In the genomic region with DNA sequence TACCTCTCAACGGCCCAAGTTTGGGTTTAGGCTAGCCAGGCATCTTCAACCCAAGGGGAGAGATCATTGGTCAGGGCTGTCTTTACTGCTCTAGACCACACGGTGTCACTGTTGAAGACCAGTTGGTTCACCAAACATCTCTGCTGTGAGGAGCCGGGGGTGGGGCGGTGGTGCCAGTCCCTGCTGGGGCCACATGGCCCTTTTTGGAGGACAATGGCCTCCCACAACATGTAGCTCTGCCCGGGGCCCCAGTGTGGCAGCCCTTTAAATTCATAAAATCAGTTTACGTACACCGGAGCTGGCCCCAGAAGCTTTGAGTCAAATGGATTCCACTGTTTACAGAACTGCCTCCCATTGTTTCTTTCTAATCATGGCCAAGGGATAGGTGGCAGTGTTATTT, we compare ENCODE assay signal across 1 cellular context.
A peak's percentile ranks its signal among the peaks of the same experiment; 100 is the strongest.
TF ChIP-seq lines count a peak whose summit lies in the region.

No MANE protein-coding gene starts in this region.

TF ChIP-seq in HepG2, 621 proteins besides CTCF, POLR2A, EP300 and RAD21 (continued from another document and continues in another):
- TF ChIP-seq, protein P1, sequence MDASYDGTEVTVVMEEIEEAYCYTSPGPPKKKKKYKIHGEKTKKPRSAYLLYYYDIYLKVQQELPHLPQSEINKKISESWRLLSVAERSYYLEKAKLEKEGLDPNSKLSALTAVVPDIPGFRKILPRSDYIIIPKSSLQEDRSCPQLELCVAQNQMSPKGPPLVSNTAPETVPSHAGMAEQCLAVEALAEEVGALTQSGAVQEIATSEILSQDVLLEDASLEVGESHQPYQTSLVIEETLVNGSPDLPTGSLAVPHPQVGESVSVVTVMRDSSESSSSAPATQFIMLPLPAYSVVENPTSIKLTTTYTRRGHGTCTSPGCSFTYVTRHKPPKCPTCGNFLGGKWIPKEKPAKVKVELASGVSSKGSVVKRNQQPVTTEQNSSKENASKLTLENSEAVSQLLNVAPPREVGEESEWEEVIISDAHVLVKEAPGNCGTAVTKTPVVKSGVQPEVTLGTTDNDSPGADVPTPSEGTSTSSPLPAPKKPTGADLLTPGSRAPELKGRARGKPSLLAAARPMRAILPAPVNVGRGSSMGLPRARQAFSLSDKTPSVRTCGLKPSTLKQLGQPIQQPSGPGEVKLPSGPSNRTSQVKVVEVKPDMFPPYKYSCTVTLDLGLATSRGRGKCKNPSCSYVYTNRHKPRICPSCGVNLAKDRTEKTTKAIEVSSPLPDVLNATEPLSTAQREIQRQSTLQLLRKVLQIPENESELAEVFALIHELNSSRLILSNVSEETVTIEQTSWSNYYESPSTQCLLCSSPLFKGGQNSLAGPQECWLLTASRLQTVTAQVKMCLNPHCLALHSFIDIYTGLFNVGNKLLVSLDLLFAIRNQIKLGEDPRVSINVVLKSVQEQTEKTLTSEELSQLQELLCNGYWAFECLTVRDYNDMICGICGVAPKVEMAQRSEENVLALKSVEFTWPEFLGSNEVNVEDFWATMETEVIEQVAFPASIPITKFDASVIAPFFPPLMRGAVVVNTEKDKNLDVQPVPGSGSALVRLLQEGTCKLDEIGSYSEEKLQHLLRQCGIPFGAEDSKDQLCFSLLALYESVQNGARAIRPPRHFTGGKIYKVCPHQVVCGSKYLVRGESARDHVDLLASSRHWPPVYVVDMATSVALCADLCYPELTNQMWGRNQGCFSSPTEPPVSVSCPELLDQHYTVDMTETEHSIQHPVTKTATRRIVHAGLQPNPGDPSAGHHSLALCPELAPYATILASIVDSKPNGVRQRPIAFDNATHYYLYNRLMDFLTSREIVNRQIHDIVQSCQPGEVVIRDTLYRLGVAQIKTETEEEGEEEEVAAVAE (CRISPR knock-in tag; IDR thresholded peaks at IDR 0.05; ENCODE audit: borderline replicate concordance): no peak
- TF ChIP-seq SMAD3 (CRISPR knock-in tag; IDR thresholded peaks at IDR 0.05) (0 out of 2 replicates have a peak, but pooled peaks have one; percentile 47), MEIS1 (CRISPR knock-in tag; IDR thresholded peaks at IDR 0.05; ENCODE audit: borderline replicate concordance) (no peak), ZNF878 (CRISPR knock-in tag; IDR thresholded peaks at IDR 0.05) (no peak), FOXM1 (CRISPR knock-in tag; IDR thresholded peaks at IDR 0.05) (no peak), ZBTB1 (CRISPR knock-in tag; IDR thresholded peaks at IDR 0.05; ENCODE audit: borderline replicate concordance) (no peak), PPARG (CRISPR knock-in tag; conservative IDR thresholded peaks at IDR 0.05) (no peak), ZNF552 (CRISPR knock-in tag; IDR thresholded peaks at IDR 0.05; ENCODE audit: borderline replicate concordance) (no peak), AKAP8 (CRISPR knock-in tag; IDR thresholded peaks at IDR 0.05) (no peak), ZNF235 (CRISPR knock-in tag; IDR thresholded peaks at IDR 0.05; ENCODE audit: borderline replicate concordance) (no peak), ZSCAN9 (CRISPR knock-in tag; IDR thresholded peaks at IDR 0.05; ENCODE audit: borderline replicate concordance) (0 out of 2 replicates have a peak, but pooled peaks have one; percentile 18), DMAP1 (CRISPR knock-in tag; IDR thresholded peaks at IDR 0.05) (0 out of 2 replicates have a peak, but pooled peaks have one; percentile 37), PAWR (CRISPR knock-in tag; IDR thresholded peaks at IDR 0.05; ENCODE audit: borderline replicate concordance) (no peak), ZFP36L1 (CRISPR knock-in tag; IDR thresholded peaks at IDR 0.05) (no peak), ISX (CRISPR knock-in tag; conservative IDR thresholded peaks at IDR 0.05) (no peak), ZNF670 (CRISPR knock-in tag; IDR thresholded peaks at IDR 0.05; ENCODE audit: borderline replicate concordance) (no peak), IRF2 (CRISPR knock-in tag; IDR thresholded peaks at IDR 0.05) (peak; percentile 76; the same call in 1 of the 2 replicates), ZNF30 (CRISPR knock-in tag; IDR thresholded peaks at IDR 0.05) (no peak), ZNF510 (CRISPR knock-in tag; IDR thresholded peaks at IDR 0.05; ENCODE audit: low read depth) (no peak), GTF2F1 (IDR thresholded peaks at IDR 0.05; ENCODE audit: low read length) (no peak), BCL6 (CRISPR knock-in tag; IDR thresholded peaks at IDR 0.05) (peak; percentile 33; the same call in 1 of the 2 replicates), ZFY (CRISPR knock-in tag; IDR thresholded peaks at IDR 0.05) (no peak), MBD4 (IDR thresholded peaks at IDR 0.05; ENCODE audit: borderline replicate concordance, low read length) (no peak), PRPF4 (IDR thresholded peaks at IDR 0.05; ENCODE audit: low read depth, low read length, poor library complexity, severe bottlenecking) (no peak), ZFX (CRISPR knock-in tag; IDR thresholded peaks at IDR 0.05; ENCODE audit: low read depth) (no peak), TBX2 (CRISPR knock-in tag; IDR thresholded peaks at IDR 0.05; ENCODE audit: borderline replicate concordance) (peak; percentile 47; the same call in 1 of the 2 replicates), ZNF619 (CRISPR knock-in tag; IDR thresholded peaks at IDR 0.05) (no peak), RFX1 (IDR thresholded peaks at IDR 0.05) (no peak), TBX3 (IDR thresholded peaks at IDR 0.05; ENCODE audit: borderline replicate concordance) (no peak), SIX4 (CRISPR knock-in tag; IDR thresholded peaks at IDR 0.05) (no peak), EHMT2 (IDR thresholded peaks at IDR 0.05; ENCODE audit: borderline replicate concordance, low read depth, low read length) (peak; percentile 89)
- TF ChIP-seq, protein P2, sequence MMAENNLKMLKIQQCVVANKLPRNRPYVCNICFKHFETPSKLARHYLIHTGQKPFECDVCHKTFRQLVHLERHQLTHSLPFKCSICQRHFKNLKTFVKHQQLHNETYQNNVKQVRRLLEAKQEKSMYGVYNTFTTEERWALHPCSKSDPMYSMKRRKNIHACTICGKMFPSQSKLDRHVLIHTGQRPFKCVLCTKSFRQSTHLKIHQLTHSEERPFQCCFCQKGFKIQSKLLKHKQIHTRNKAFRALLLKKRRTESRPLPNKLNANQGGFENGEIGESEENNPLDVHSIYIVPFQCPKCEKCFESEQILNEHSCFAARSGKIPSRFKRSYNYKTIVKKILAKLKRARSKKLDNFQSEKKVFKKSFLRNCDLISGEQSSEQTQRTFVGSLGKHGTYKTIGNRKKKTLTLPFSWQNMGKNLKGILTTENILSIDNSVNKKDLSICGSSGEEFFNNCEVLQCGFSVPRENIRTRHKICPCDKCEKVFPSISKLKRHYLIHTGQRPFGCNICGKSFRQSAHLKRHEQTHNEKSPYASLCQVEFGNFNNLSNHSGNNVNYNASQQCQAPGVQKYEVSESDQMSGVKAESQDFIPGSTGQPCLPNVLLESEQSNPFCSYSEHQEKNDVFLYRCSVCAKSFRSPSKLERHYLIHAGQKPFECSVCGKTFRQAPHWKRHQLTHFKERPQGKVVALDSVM (CRISPR knock-in tag; IDR thresholded peaks at IDR 0.05): peak; percentile 34; the same call in 1 of the 2 replicates
- TF ChIP-seq, protein P3, sequence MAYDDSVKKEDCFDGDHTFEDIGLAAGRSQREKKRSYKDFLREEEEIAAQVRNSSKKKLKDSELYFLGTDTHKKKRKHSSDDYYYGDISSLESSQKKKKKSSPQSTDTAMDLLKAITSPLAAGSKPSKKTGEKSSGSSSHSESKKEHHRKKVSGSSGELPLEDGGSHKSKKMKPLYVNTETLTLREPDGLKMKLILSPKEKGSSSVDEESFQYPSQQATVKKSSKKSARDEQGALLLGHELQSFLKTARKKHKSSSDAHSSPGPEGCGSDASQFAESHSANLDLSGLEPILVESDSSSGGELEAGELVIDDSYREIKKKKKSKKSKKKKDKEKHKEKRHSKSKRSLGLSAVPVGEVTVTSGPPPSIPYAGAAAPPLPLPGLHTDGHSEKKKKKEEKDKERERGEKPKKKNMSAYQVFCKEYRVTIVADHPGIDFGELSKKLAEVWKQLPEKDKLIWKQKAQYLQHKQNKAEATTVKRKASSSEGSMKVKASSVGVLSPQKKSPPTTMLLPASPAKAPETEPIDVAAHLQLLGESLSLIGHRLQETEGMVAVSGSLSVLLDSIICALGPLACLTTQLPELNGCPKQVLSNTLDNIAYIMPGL (CRISPR knock-in tag; IDR thresholded peaks at IDR 0.05; ENCODE audit: borderline replicate concordance in 1 of 2, low read depth in 1 of 2): peak in 1 of 2 experiments; percentile 64; a peak in 1 of 4 replicates
- TF ChIP-seq, protein P4, sequence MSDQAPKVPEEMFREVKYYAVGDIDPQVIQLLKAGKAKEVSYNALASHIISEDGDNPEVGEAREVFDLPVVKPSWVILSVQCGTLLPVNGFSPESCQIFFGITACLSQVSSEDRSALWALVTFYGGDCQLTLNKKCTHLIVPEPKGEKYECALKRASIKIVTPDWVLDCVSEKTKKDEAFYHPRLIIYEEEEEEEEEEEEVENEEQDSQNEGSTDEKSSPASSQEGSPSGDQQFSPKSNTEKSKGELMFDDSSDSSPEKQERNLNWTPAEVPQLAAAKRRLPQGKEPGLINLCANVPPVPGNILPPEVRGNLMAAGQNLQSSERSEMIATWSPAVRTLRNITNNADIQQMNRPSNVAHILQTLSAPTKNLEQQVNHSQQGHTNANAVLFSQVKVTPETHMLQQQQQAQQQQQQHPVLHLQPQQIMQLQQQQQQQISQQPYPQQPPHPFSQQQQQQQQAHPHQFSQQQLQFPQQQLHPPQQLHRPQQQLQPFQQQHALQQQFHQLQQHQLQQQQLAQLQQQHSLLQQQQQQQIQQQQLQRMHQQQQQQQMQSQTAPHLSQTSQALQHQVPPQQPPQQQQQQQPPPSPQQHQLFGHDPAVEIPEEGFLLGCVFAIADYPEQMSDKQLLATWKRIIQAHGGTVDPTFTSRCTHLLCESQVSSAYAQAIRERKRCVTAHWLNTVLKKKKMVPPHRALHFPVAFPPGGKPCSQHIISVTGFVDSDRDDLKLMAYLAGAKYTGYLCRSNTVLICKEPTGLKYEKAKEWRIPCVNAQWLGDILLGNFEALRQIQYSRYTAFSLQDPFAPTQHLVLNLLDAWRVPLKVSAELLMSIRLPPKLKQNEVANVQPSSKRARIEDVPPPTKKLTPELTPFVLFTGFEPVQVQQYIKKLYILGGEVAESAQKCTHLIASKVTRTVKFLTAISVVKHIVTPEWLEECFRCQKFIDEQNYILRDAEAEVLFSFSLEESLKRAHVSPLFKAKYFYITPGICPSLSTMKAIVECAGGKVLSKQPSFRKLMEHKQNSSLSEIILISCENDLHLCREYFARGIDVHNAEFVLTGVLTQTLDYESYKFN (CRISPR knock-in tag; conservative IDR thresholded peaks at IDR 0.05): peak; percentile 50
- TF ChIP-seq, protein P5, sequence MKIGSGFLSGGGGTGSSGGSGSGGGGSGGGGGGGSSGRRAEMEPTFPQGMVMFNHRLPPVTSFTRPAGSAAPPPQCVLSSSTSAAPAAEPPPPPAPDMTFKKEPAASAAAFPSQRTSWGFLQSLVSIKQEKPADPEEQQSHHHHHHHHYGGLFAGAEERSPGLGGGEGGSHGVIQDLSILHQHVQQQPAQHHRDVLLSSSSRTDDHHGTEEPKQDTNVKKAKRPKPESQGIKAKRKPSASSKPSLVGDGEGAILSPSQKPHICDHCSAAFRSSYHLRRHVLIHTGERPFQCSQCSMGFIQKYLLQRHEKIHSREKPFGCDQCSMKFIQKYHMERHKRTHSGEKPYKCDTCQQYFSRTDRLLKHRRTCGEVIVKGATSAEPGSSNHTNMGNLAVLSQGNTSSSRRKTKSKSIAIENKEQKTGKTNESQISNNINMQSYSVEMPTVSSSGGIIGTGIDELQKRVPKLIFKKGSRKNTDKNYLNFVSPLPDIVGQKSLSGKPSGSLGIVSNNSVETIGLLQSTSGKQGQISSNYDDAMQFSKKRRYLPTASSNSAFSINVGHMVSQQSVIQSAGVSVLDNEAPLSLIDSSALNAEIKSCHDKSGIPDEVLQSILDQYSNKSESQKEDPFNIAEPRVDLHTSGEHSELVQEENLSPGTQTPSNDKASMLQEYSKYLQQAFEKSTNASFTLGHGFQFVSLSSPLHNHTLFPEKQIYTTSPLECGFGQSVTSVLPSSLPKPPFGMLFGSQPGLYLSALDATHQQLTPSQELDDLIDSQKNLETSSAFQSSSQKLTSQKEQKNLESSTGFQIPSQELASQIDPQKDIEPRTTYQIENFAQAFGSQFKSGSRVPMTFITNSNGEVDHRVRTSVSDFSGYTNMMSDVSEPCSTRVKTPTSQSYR (CRISPR knock-in tag; IDR thresholded peaks at IDR 0.05; ENCODE audit: borderline replicate concordance): peak; percentile 79; the same call in 1 of the 2 replicates
- TF ChIP-seq, protein P6, sequence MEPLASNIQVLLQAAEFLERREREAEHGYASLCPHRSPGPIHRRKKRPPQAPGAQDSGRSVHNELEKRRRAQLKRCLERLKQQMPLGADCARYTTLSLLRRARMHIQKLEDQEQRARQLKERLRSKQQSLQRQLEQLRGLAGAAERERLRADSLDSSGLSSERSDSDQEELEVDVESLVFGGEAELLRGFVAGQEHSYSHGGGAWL (CRISPR knock-in tag; IDR thresholded peaks at IDR 0.05): 0 out of 2 replicates have a peak, but pooled peaks have one; percentile 37
- TF ChIP-seq, protein P7, sequence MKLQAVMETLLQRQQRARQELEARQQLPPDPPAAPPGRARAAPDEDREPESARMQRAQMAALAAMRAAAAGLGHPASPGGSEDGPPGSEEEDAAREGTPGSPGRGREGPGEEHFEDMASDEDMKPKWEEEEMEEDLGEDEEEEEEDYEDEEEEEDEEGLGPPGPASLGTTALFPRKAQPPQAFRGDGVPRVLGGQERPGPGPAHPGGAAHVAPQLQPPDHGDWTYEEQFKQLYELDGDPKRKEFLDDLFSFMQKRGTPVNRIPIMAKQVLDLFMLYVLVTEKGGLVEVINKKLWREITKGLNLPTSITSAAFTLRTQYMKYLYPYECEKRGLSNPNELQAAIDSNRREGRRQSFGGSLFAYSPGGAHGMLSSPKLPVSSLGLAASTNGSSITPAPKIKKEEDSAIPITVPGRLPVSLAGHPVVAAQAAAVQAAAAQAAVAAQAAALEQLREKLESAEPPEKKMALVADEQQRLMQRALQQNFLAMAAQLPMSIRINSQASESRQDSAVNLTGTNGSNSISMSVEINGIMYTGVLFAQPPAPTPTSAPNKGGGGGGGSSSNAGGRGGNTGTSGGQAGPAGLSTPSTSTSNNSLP (IDR thresholded peaks at IDR 0.05; ENCODE audit: low read depth, low read length): no peak
- TF ChIP-seq, protein P8, sequence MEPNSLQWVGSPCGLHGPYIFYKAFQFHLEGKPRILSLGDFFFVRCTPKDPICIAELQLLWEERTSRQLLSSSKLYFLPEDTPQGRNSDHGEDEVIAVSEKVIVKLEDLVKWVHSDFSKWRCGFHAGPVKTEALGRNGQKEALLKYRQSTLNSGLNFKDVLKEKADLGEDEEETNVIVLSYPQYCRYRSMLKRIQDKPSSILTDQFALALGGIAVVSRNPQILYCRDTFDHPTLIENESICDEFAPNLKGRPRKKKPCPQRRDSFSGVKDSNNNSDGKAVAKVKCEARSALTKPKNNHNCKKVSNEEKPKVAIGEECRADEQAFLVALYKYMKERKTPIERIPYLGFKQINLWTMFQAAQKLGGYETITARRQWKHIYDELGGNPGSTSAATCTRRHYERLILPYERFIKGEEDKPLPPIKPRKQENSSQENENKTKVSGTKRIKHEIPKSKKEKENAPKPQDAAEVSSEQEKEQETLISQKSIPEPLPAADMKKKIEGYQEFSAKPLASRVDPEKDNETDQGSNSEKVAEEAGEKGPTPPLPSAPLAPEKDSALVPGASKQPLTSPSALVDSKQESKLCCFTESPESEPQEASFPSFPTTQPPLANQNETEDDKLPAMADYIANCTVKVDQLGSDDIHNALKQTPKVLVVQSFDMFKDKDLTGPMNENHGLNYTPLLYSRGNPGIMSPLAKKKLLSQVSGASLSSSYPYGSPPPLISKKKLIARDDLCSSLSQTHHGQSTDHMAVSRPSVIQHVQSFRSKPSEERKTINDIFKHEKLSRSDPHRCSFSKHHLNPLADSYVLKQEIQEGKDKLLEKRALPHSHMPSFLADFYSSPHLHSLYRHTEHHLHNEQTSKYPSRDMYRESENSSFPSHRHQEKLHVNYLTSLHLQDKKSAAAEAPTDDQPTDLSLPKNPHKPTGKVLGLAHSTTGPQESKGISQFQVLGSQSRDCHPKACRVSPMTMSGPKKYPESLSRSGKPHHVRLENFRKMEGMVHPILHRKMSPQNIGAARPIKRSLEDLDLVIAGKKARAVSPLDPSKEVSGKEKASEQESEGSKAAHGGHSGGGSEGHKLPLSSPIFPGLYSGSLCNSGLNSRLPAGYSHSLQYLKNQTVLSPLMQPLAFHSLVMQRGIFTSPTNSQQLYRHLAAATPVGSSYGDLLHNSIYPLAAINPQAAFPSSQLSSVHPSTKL (CRISPR knock-in tag; IDR thresholded peaks at IDR 0.05): peak; percentile 45
